ENCODE assay signal across 8 cellular contexts in genomic region chr15:82647835-82648256, GRCh38. TPM values are rescaled to one million over a fixed set of nuclear protein-coding genes. Genes with fewer than 3 reads are reported as not detected.
DNase-seq lines count a peak whose midpoint lies in the region; ATAC-seq and TF ChIP-seq lines count a peak whose summit lies in the region.

No MANE protein-coding gene starts in this region.

- H3K36me3 ChIP-seq in kidney epithelial cell (ENCODE audit: control insufficient read depth, insufficient read depth, low read length) (no peaks in the 10 kb centered on the region), SJCRH30 (no peaks in the 10 kb centered on the region)

- peaks cover 40% of the 10 kb centered on the region for H3K27me3 Mint-ChIP-seq in Calu3 (ENCODE audit: unreplicated experiment)
- H3K27me3 Mint-ChIP-seq in activated naive CD8-positive, alpha-beta T cell treated with anti-CD3 and anti-CD28 coated beads, Interleukin-2, amount 50 U/mL, for 24 hours = peaks cover 43% of the 10 kb centered on the region

- no TSS peak for BruUV-seq in Calu3 (replicated peaks; lab: Mats Ljungman, UMichigan)

- intact Hi-C loops in Calu3 (cut with micrococcal nuclease; ENCODE audit: unreplicated experiment) = loop anchor here (5.0 kb wide), 1 partner anchor 159 kb away; the partner anchor contains the start of genes FSD2 and WHAMM

- no peak overlapping the region for H3K27ac ChIP-seq in SJCRH30

- peak; percentile 75 for ATAC-seq in activated naive CD8-positive, alpha-beta T cell treated with anti-CD3 and anti-CD28 coated beads, Interleukin-2, amount 50 U/mL, for 24 hours

- H3K4me3 ChIP-seq in kidney epithelial cell (ENCODE audit: low read depth, low read length) (peak overlapping the region; percentile 36), SJCRH30 (no peak overlapping the region)

- CTCF ChIA-PET in Calu3 (lab: Charles Lee) = no interaction called here

- H3K27ac Mint-ChIP-seq in Calu3 (ENCODE audit: unreplicated experiment) = no peak overlapping the region
- H3K27ac Mint-ChIP-seq in activated naive CD8-positive, alpha-beta T cell treated with anti-CD3 and anti-CD28 coated beads, Interleukin-2, amount 50 U/mL, for 24 hours = no peak overlapping the region

- no peaks in the 10 kb centered on the region for H3K9me3 ChIP-seq in SJCRH30 (replicated peaks)

- H3K4me1 ChIP-seq in SJCRH30 = no peaks in the 10 kb centered on the region

- TF ChIP-seq CTCF in Calu3 (IDR thresholded peaks at IDR 0.05; ENCODE audit: unreplicated experiment) (no peak), kidney epithelial cell (IDR thresholded peaks at IDR 0.05; ENCODE audit: insufficient read depth, low read length, poor library complexity, severe bottlenecking) (no peak)

- H3K4me3 Mint-ChIP-seq in Calu3 (ENCODE audit: low read depth, unreplicated experiment) = peak overlapping the region; percentile 59
- H3K4me3 Mint-ChIP-seq in activated naive CD8-positive, alpha-beta T cell treated with anti-CD3 and anti-CD28 coated beads, Interleukin-2, amount 50 U/mL, for 24 hours = peak overlapping the region; percentile 14

- peaks cover 9% of the 10 kb centered on the region for H3K4me1 Mint-ChIP-seq in Calu3 (ENCODE audit: low read depth, unreplicated experiment)
- peaks cover 17% of the 10 kb centered on the region for H3K4me1 Mint-ChIP-seq in activated naive CD8-positive, alpha-beta T cell treated with anti-CD3 and anti-CD28 coated beads, Interleukin-2, amount 50 U/mL, for 24 hours

- H3K9me3 Mint-ChIP-seq in Calu3 (ENCODE audit: low read depth, unreplicated experiment) = no peaks in the 10 kb centered on the region
- H3K9me3 Mint-ChIP-seq in activated naive CD8-positive, alpha-beta T cell treated with anti-CD3 and anti-CD28 coated beads, Interleukin-2, amount 50 U/mL, for 24 hours = no peaks in the 10 kb centered on the region

- peaks cover 14% of the 10 kb centered on the region for H3K36me3 Mint-ChIP-seq in Calu3 (ENCODE audit: insufficient read depth, unreplicated experiment)
- no peaks in the 10 kb centered on the region for H3K36me3 Mint-ChIP-seq in activated naive CD8-positive, alpha-beta T cell treated with anti-CD3 and anti-CD28 coated beads, Interleukin-2, amount 50 U/mL, for 24 hours (ENCODE audit: low read depth)

- in situ Hi-C loops in KBM-7 (cut with MboI; ENCODE audit: low pct_unique_long_range_greater_than_20kb, low sequenced_read_pairs) = no loop called here

- DNase-seq in Calu3 (peak; percentile 48), KBM-7 (peak; percentile 16), kidney epithelial cell (ENCODE audit: low read depth) (no peak), SJCRH30 (no peak), OCI-M1 (lab: John Stamatoyannopoulos, UW) (no peak)
- DNase-seq in activated naive CD8-positive, alpha-beta T cell treated with anti-CD3 and anti-CD28 coated beads, Interleukin-2, amount 50 U/mL, for 24 hours = peak; percentile 63
- peak in 2 of 3 donors; percentile 15 to 37 for DNase-seq in stimulated activated CD4-positive, alpha-beta T cell treated with anti-CD3 and anti-CD28 coated beads, TNF-alpha, amount 100 ng/mL, for 1 hour (ENCODE audit: low read depth in 3 of 3, low spot score in 1 of 3)
- no peak for DNase-seq in NK-92 treated with Interleukin-12 subunit alpha and Interleukin-12 subunit beta, amount 100 ng/mL, for 24 hours (lab: John Stamatoyannopoulos, UW)

- peaks cover 45% of the 10 kb centered on the region for H3K27me3 ChIP-seq in kidney epithelial cell (ENCODE audit: control insufficient read depth, insufficient read depth, low read length)
- H3K27me3 ChIP-seq in SJCRH30 = no peaks in the 10 kb centered on the region

RNA-seq across cellular contexts. Expression of gene CPEB1, which starts 0.7 kb away (rescaled TPM):
- total RNA-seq in Calu3 (2022) (5.3 and 7.6 TPM in 2 replicates), kidney epithelial cell (3.8 and 5.5 TPM in 2 replicates)
- total RNA-seq in SJCRH30 (2014; rRNA removed; shearing (Covaris generic)) = 0.04 and 0.13 TPM in 2 replicates

Comparison
In these comparisons a context has a peak if more than half of its experiments do, and no peak if none do; other contexts are left out.
1. DNase-seq: peak in Calu3 (single experiment), KBM-7 (single experiment), activated naive CD8-positive, alpha-beta T cell treated with anti-CD3 and anti-CD28 coated beads, Interleukin-2, amount 50 U/mL, for 24 hours (single experiment) and stimulated activated CD4-positive, alpha-beta T cell treated with anti-CD3 and anti-CD28 coated beads, TNF-alpha, amount 100 ng/mL, for 1 hour (2 of 3); none in kidney epithelial cell (single experiment), SJCRH30 (0 of 2), OCI-M1 (single experiment) and NK-92 treated with Interleukin-12 subunit alpha and Interleukin-12 subunit beta, amount 100 ng/mL, for 24 hours (single experiment).